ENCODE assay signal across 26 cellular contexts in the genomic region with DNA sequence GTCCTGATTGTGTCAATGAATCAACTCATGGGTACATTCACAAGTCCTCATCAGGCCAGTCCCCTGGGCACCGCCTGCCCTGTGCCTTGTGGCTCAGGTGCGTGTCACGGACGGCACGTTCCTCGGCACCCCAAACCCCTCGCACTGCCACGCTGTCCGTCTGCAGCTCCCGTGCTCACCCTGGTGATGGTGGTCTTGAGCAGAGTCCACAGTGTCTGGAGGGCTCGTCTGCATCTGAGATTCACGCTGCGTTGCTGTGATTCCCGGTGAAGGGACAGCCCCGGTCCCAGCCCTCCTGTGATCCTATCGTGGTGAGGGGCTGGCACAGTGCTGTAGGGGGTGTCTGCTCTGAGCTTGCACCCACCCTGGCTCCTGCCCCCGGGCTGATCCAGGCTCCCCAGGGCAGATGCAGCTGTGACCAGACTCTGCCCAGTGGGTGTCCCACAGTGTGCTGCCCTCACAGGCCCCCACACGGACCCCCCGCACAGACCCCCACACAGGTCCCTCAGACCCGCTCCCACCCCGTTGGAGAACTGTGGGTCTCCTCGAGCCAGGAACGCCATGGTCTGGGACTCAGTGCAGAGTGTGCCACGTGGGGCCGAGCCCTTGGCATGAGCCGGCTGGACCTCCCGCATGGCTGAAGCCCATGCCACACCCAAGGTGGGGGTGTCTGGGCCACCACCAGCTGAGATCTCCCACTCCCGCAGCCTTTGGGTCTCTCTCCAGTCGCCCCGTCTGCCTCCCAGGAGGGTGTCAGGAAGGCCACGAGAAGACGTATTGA. TPM values are rescaled to one million over a fixed set of nuclear protein-coding genes. Genes with fewer than 3 reads are reported as not detected.
DNase-seq lines count a peak whose midpoint lies in the region; ATAC-seq and TF ChIP-seq lines count a peak whose summit lies in the region.
"Had no signal": no experiment of that assay in that cellular context is flagged by ENCODE, and none has a peak within 500 bp of the region (broad histone marks: within the 10 kb centered on the region; RNA-seq: fewer than 3 reads in every experiment).

No MANE protein-coding gene starts in this region.

- peaks cover 0 to 36% (median 0%) of the 10 kb centered on the region in 3 experiments for H3K27me3 ChIP-seq in neuronal stem cell (ENCODE audit: control insufficient read depth in 3 of 3, insufficient read depth in 3 of 3, low read depth in 1 of 3, low read length in 3 of 3)
- H3K27me3 ChIP-seq in psoas muscle (ENCODE audit: insufficient read depth in 3 of 3, low read length in 2 of 3), result no peaks in the 10 kb centered on the region
- H3K27me3 ChIP-seq: ascending aorta, suprapubic skin, uterus had no signal

- H3K4me3 Mint-ChIP-seq in natural killer cell, result no peak overlapping the region
- no peak overlapping the region for H3K4me3 Mint-ChIP-seq in natural killer cell treated with Interleukin-12 subunit alpha and Interleukin-12 subunit beta and Interleukin-15 and Interleukin-18, amount 100 ng/mL, for 72 hours
- H3K4me3 Mint-ChIP-seq: activated T-helper 1 cell treated with anti-CD3 and anti-CD28 coated beads, Interleukin-12 subunit alpha, Interleukin-12 subunit beta, Interleukin-2, Interleukin-4 antibody, amounts not matched to agents 30 ng/mL and 10 ng/mL and 1 ng/mL, durations not matched to agents 14 hours and 24 hours and 36 hours; nephron progenitor cell; T-helper 1 cell treated with Interleukin-12 subunit alpha and Interleukin-12 subunit beta and Interleukin-4 antibody, amounts not matched to agents 30 μg/mL and 1 μg/mL, for 36 hours had no signal

- peak overlapping the region in 1 of 2 donors; percentile 8 for H3K4me3 ChIP-seq in neuronal stem cell (ENCODE audit: low read length in 2 of 2)
- H3K4me3 ChIP-seq in psoas muscle, result no peak overlapping the region
- H3K4me3 ChIP-seq: ascending aorta, skin epidermis, suprapubic skin, uterus had no signal

- H3K14ac ChIP-seq in neuronal stem cell (ENCODE audit: low read length), result peak overlapping the region; percentile 99

- H3K18ac ChIP-seq in neuronal stem cell (ENCODE audit: low read length), result peak overlapping the region; percentile 89

- H3K36me3 Mint-ChIP-seq in natural killer cell, result no peaks in the 10 kb centered on the region
- H3K36me3 Mint-ChIP-seq in natural killer cell treated with Interleukin-12 subunit alpha and Interleukin-12 subunit beta and Interleukin-15 and Interleukin-18, amount 100 ng/mL, for 72 hours, result no peaks in the 10 kb centered on the region
- H3K36me3 Mint-ChIP-seq: activated naive CD4-positive, alpha-beta T cell treated with anti-CD3 and anti-CD28 coated beads, Interleukin-2, amount 50 U/mL, for 72 hours had no signal

- H2BK5ac ChIP-seq in neuronal stem cell (ENCODE audit: low read length), result no peak overlapping the region

- no peak overlapping the region for H3K4me2 ChIP-seq in neuronal stem cell (ENCODE audit: insufficient read depth, low read length, poor library complexity, severe bottlenecking)

- H3K27ac Mint-ChIP-seq in natural killer cell, result no peak overlapping the region
- H3K27ac Mint-ChIP-seq in natural killer cell treated with Interleukin-12 subunit alpha and Interleukin-12 subunit beta and Interleukin-15 and Interleukin-18, amount 100 ng/mL, for 72 hours, result no peak overlapping the region
- H3K27ac Mint-ChIP-seq: activated naive CD4-positive, alpha-beta T cell treated with anti-CD3 and anti-CD28 coated beads, Interleukin-2, amount 50 U/mL, for 72 hours; activated T-helper 1 cell treated with anti-CD3 and anti-CD28 coated beads, Interleukin-12 subunit alpha, Interleukin-12 subunit beta, Interleukin-2, Interleukin-4 antibody, amounts not matched to agents 30 ng/mL and 10 ng/mL and 1 ng/mL, durations not matched to agents 14 hours and 24 hours and 36 hours; nephron progenitor cell; progenitor cell of endocrine pancreas; T-helper 1 cell treated with Interleukin-12 subunit alpha and Interleukin-12 subunit beta and Interleukin-4 antibody, amounts not matched to agents 30 μg/mL and 1 μg/mL, for 36 hours had no signal

- H3K79me1 ChIP-seq in neuronal stem cell (ENCODE audit: low read depth, low read length), result no peaks in the 10 kb centered on the region

- H2BK12ac ChIP-seq in neuronal stem cell (ENCODE audit: low read length), result no peak overlapping the region

- H2AFZ ChIP-seq in neuronal stem cell (ENCODE audit: low read length), result no peak overlapping the region

- H4K91ac ChIP-seq in neuronal stem cell (ENCODE audit: low read depth, low read length, poor library complexity), result no peak overlapping the region

- H3K9ac ChIP-seq in neuronal stem cell (ENCODE audit: low read depth, low read length, poor library complexity), result no peak overlapping the region

- H3K4me1 Mint-ChIP-seq in natural killer cell, result peaks cover 6 to 16% of the 10 kb centered on the region in 2 donors
- peaks cover 13 to 15% of the 10 kb centered on the region in 2 donors for H3K4me1 Mint-ChIP-seq in natural killer cell treated with Interleukin-12 subunit alpha and Interleukin-12 subunit beta and Interleukin-15 and Interleukin-18, amount 100 ng/mL, for 72 hours (ENCODE audit: low read depth in 2 of 2)

- H3K27ac ChIP-seq in neuronal stem cell (replicated peaks; ENCODE audit: low read length) (no peak overlapping the region), psoas muscle (no peak overlapping the region)
- H3K27ac ChIP-seq: ascending aorta, epithelial cell of prostate, skin epidermis, suprapubic skin, uterus had no signal

- peak overlapping the region; percentile 81 for H2BK15ac ChIP-seq in neuronal stem cell (ENCODE audit: low read length)

- TF ChIP-seq CTCF in natural killer cell (IDR thresholded peaks at IDR 0.05), result no peak
- no peak for TF ChIP-seq CTCF in psoas muscle (IDR thresholded peaks at IDR 0.05)

- intact Hi-C loops in natural killer cell (cut with micrococcal nuclease) (no loop called here), psoas muscle (cut with DNase I) (no loop called here)

- H3K23ac ChIP-seq in neuronal stem cell (ENCODE audit: low read depth, low read length, poor library complexity), result no peak overlapping the region

- peaks cover 0 to 2% of the 10 kb centered on the region in 2 donors for H3K9me3 ChIP-seq in neuronal stem cell (replicated peaks in 1 of 2; ENCODE audit: control insufficient read depth in 2 of 2, insufficient read depth in 1 of 2, low read depth in 1 of 2, low read length in 2 of 2)
- H3K9me3 ChIP-seq in psoas muscle, result no peaks in the 10 kb centered on the region
- H3K9me3 ChIP-seq: ascending aorta, suprapubic skin, uterus had no signal

- ATAC-seq in natural killer cell (no peak), GM19395 (IDR thresholded peaks at IDR 0.05; ENCODE audit: unreplicated experiment) (no peak), HG02970 (IDR thresholded peaks at IDR 0.05; ENCODE audit: low FRiP score, unreplicated experiment) (no peak), psoas muscle (no peak)
- no peak for ATAC-seq in natural killer cell treated with Interleukin-12 subunit alpha and Interleukin-12 subunit beta and Interleukin-15 and Interleukin-18, amount 100 ng/mL, for 72 hours
- ATAC-seq: activated naive CD4-positive, alpha-beta T cell treated with anti-CD3 and anti-CD28 coated beads, Interleukin-2, amount 50 U/mL, for 72 hours had no signal

- H3K27me3 Mint-ChIP-seq in natural killer cell (ENCODE audit: low read depth in 2 of 2), result peaks cover 0 to 3% of the 10 kb centered on the region in 2 donors
- H3K27me3 Mint-ChIP-seq in natural killer cell treated with Interleukin-12 subunit alpha and Interleukin-12 subunit beta and Interleukin-15 and Interleukin-18, amount 100 ng/mL, for 72 hours, result peaks cover 7 to 11% of the 10 kb centered on the region in 2 donors

- H2AK5ac ChIP-seq in neuronal stem cell (ENCODE audit: low read depth, low read length), result peak overlapping the region; percentile 43

- no peak overlapping the region for H2BK120ac ChIP-seq in neuronal stem cell (ENCODE audit: low read depth, low read length)

- no peaks in the 10 kb centered on the region for H3K4me1 ChIP-seq in neuronal stem cell (ENCODE audit: control insufficient read depth in 2 of 2, insufficient read depth in 1 of 2, low read depth in 1 of 2, low read length in 2 of 2)
- no peaks in the 10 kb centered on the region for H3K4me1 ChIP-seq in psoas muscle
- H3K4me1 ChIP-seq: ascending aorta, suprapubic skin, uterus had no signal

- WGBS in neuronal stem cell (ENCODE audit: extremely low coverage in 2 of 2, insufficient read length in 2 of 2, insufficient replicate concordance in 1 of 2), 2 donors, result no CpG with 5 or more reads among the region's 32 CpGs
- WGBS in psoas muscle, 3 donors, result 75 to 78% (median 76%) methylated on average over 31 to 32 of the region's 32 CpGs

- H4K8ac ChIP-seq in neuronal stem cell (ENCODE audit: low read depth, low read length), result peak overlapping the region; percentile 17

- no peak overlapping the region for H3K4ac ChIP-seq in neuronal stem cell (ENCODE audit: low read length)

- H3K9me3 Mint-ChIP-seq in natural killer cell, result no peaks in the 10 kb centered on the region
- no peaks in the 10 kb centered on the region for H3K9me3 Mint-ChIP-seq in natural killer cell treated with Interleukin-12 subunit alpha and Interleukin-12 subunit beta and Interleukin-15 and Interleukin-18, amount 100 ng/mL, for 72 hours
- H3K9me3 Mint-ChIP-seq: activated naive CD4-positive, alpha-beta T cell treated with anti-CD3 and anti-CD28 coated beads, Interleukin-2, amount 50 U/mL, for 72 hours; activated T-helper 1 cell treated with anti-CD3 and anti-CD28 coated beads, Interleukin-12 subunit alpha, Interleukin-12 subunit beta, Interleukin-2, Interleukin-4 antibody, amounts not matched to agents 30 ng/mL and 10 ng/mL and 1 ng/mL, durations not matched to agents 14 hours and 24 hours and 36 hours; T-helper 1 cell treated with Interleukin-12 subunit alpha and Interleukin-12 subunit beta and Interleukin-4 antibody, amounts not matched to agents 30 μg/mL and 1 μg/mL, for 36 hours had no signal

- no peaks in the 10 kb centered on the region for H3K36me3 ChIP-seq in neuronal stem cell (replicated peaks in 1 of 2; ENCODE audit: control insufficient read depth in 2 of 2, insufficient read depth in 2 of 2, low read length in 2 of 2)
- no peaks in the 10 kb centered on the region for H3K36me3 ChIP-seq in psoas muscle (ENCODE audit: insufficient read depth in 1 of 2, low read depth in 1 of 2)
- H3K36me3 ChIP-seq: ascending aorta, suprapubic skin, uterus had no signal

- peak; percentile 9 for DNase-seq in natural killer cell
- no peak for DNase-seq in natural killer cell treated with Interleukin-12 subunit alpha and Interleukin-12 subunit beta and Interleukin-15 and Interleukin-18, amount 100 ng/mL, for 72 hours (ENCODE audit: low spot score)
- peak; percentile 40 for DNase-seq in ecto neural progenitor cell (ENCODE audit: low spot score)
- no peak for DNase-seq in neuronal stem cell (ENCODE audit: low spot score)
- no peak for DNase-seq in psoas muscle
- DNase-seq: activated CD4-positive, alpha-beta T cell treated with anti-CD3 and anti-CD28 coated beads for 4 hours; central memory CD4-positive, alpha-beta T cell; EL; HCEC 1CT; NCI-H1048; NCI-H187 treated with DMSO at 0.1 percent for 48 hours; NCI-H69; nephron progenitor cell; stimulated activated CD4-positive, alpha-beta T cell treated with anti-CD3 and anti-CD28 coated beads, Interleukin-1b, Interleukin-23, amount 100 ng/mL, for 48 hours; uterus had no signal

RNA-seq across cellular contexts. Expression of a gene that starts 34.1 kb away (rescaled TPM):
- total RNA-seq in natural killer cell (under 1 TPM; 0.19 to 0.45 (median 0.20) TPM), psoas muscle (1 to 10 TPM in 1 of 4 donors, under 1 TPM in 3; 0.49 to 1.7 (median 0.54) TPM)
- under 1 TPM in 1 of 2 donors, not detected in 1; 0.05 TPM for total RNA-seq in natural killer cell treated with Interleukin-12 subunit alpha and Interleukin-12 subunit beta and Interleukin-15 and Interleukin-18, amount 100 ng/mL, for 72 hours
- polyA plus RNA-seq in neuronal stem cell (2013, experiment 1 of 2), result 0.20 TPM
- polyA plus RNA-seq in neuronal stem cell (2013, experiment 2 of 2), result 0.22 TPM
- polyA plus RNA-seq in psoas muscle, result under 1 TPM; 0.12 to 0.86 (median 0.37) TPM
- total RNA-seq: ascending aorta, RPMI7951 had no signal

Comparison
In these comparisons a context has a peak if more than half of its experiments do, and no peak if none do; other contexts are left out.
1. DNase-seq: peak in natural killer cell (single experiment) and ecto neural progenitor cell (single experiment); none in natural killer cell treated with Interleukin-12 subunit alpha and Interleukin-12 subunit beta and Interleukin-15 and Interleukin-18, amount 100 ng/mL, for 72 hours (single experiment), neuronal stem cell (single experiment) and psoas muscle (0 of 2).